21 cellular contexts compared by ENCODE assay signal in genomic region chr18:2263303-2263702, GRCh38.
A peak's percentile ranks its signal among the peaks of the same experiment; 100 is the strongest.
DNase-seq lines count a peak whose midpoint lies in the region; ATAC-seq and TF ChIP-seq lines count a peak whose summit lies in the region.
"Had no signal": no experiment of that assay in that cellular context is flagged by ENCODE, and none has a peak within 500 bp of the region (broad histone marks: within the 10 kb centered on the region; RNA-seq: fewer than 3 reads in every experiment).

No MANE protein-coding gene starts in this region.

- POLR2A ChIA-PET in activated CD4-positive, alpha-beta T cell treated with anti-CD3 and anti-CD28 coated beads for 36 hours (lab: Charles Lee), result no interaction called here
- POLR2A ChIA-PET in PC-9 (lab: Charles Lee; ENCODE audit: unreplicated experiment), result no interaction called here

- ATAC-seq in activated CD4-positive, alpha-beta T cell treated with anti-CD3 and anti-CD28 coated beads for 36 hours, result no peak
- ATAC-seq in HG03378 (IDR thresholded peaks at IDR 0.05; ENCODE audit: unreplicated experiment), result no peak
- ATAC-seq: A549; CD8-positive, alpha-beta T cell; GM23338 had no signal

- no peak overlapping the region for H3K4me3 Mint-ChIP-seq in activated CD4-positive, alpha-beta T cell treated with anti-CD3 and anti-CD28 coated beads, Interleukin-2, amount 10 ng/mL, durations not matched to agents 24 days and 14 days
- H3K4me3 Mint-ChIP-seq in activated CD4-positive, alpha-beta T cell treated with anti-CD3 and anti-CD28 coated beads for 36 hours, result no peak overlapping the region
- H3K4me3 Mint-ChIP-seq: CD4-positive, CD25-positive, alpha-beta regulatory T cell; CD8-positive, alpha-beta T cell; GM23338; H9; HFFc6 had no signal

- no CpG with 5 or more reads among the region's 8 CpGs for WGBS in mesendoderm (ENCODE audit: extremely low coverage, insufficient coverage, low lambda C conversion rate)

- H3K9ac ChIP-seq in mesendoderm (ENCODE audit: low read length), result no peak overlapping the region

- CTCF ChIA-PET in activated CD4-positive, alpha-beta T cell treated with anti-CD3 and anti-CD28 coated beads for 36 hours (lab: Charles Lee), result no interaction called here
- CTCF ChIA-PET in PC-9 (lab: Charles Lee), result no interaction called here

- H3K27ac Mint-ChIP-seq in activated CD4-positive, alpha-beta T cell treated with anti-CD3 and anti-CD28 coated beads, Interleukin-2, amount 10 ng/mL, durations not matched to agents 24 days and 14 days, result no peak overlapping the region
- no peak overlapping the region for H3K27ac Mint-ChIP-seq in activated CD4-positive, alpha-beta T cell treated with anti-CD3 and anti-CD28 coated beads for 36 hours
- H3K27ac Mint-ChIP-seq: CD8-positive, alpha-beta T cell; GM23338; H9; HFFc6 had no signal

- H3K4me3 ChIP-seq in PC-9 (no peak overlapping the region), osteoblast (ENCODE audit: insufficient read depth, low read length) (no peak overlapping the region), mesendoderm (ENCODE audit: low read length) (no peak overlapping the region)
- H3K4me3 ChIP-seq: A549, GM23338 had no signal

- no peaks in the 10 kb centered on the region for H3K79me1 ChIP-seq in mesendoderm (ENCODE audit: low read length)

- H2BK15ac ChIP-seq in mesendoderm (replicated peaks; ENCODE audit: low read depth), result no peak overlapping the region

- H3K27ac ChIP-seq in PC-9 (no peak overlapping the region), osteoblast (ENCODE audit: low read depth, low read length) (no peak overlapping the region), mesendoderm (ENCODE audit: low read depth, low read length) (no peak overlapping the region)
- H3K27ac ChIP-seq: A549 had no signal

- no peak overlapping the region for H3K4me2 ChIP-seq in PC-9
- no peak overlapping the region for H3K4me2 ChIP-seq in osteoblast (ENCODE audit: insufficient read depth, low read length)
- H3K4me2 ChIP-seq in mesendoderm (ENCODE audit: low read length), result no peak overlapping the region
- H3K4me2 ChIP-seq: A549, GM23338 had no signal

- no peak overlapping the region for H2BK5ac ChIP-seq in mesendoderm (ENCODE audit: low read length)

- H3K4me1 ChIP-seq in PC-9 (replicated peaks; ENCODE audit: insufficient read depth) (no peaks in the 10 kb centered on the region), osteoblast (ENCODE audit: insufficient read depth, low read length) (no peaks in the 10 kb centered on the region), mesendoderm (ENCODE audit: control insufficient read depth, low read depth, low read length) (no peaks in the 10 kb centered on the region)
- H3K4me1 ChIP-seq: A549, Caco-2 had no signal

- H3K36me3 Mint-ChIP-seq in activated CD4-positive, alpha-beta T cell treated with anti-CD3 and anti-CD28 coated beads, Interleukin-2, amount 10 ng/mL, durations not matched to agents 24 days and 14 days (ENCODE audit: low read depth), result no peaks in the 10 kb centered on the region
- H3K36me3 Mint-ChIP-seq in activated CD4-positive, alpha-beta T cell treated with anti-CD3 and anti-CD28 coated beads for 36 hours (ENCODE audit: low read depth), result no peaks in the 10 kb centered on the region
- H3K36me3 Mint-ChIP-seq: CD4-positive, CD25-positive, alpha-beta regulatory T cell; CD8-positive, alpha-beta T cell had no signal

- H3K4ac ChIP-seq in mesendoderm (ENCODE audit: low read depth, low read length), result no peak overlapping the region

- H3K27me3 ChIP-seq in PC-9 (ENCODE audit: insufficient read depth, low read depth) (no peaks in the 10 kb centered on the region), osteoblast (ENCODE audit: insufficient read depth, low read length) (no peaks in the 10 kb centered on the region), mesendoderm (ENCODE audit: insufficient read depth, low read length, poor library complexity) (no peaks in the 10 kb centered on the region)

- H2BK120ac ChIP-seq in mesendoderm (ENCODE audit: low read depth, low read length), result no peak overlapping the region

- no peaks in the 10 kb centered on the region for H3K9me2 ChIP-seq in PC-9 (ENCODE audit: insufficient read depth)

- H3K79me2 ChIP-seq in PC-9 (ENCODE audit: low read depth) (no peaks in the 10 kb centered on the region), osteoblast (ENCODE audit: insufficient read depth, low read length) (no peaks in the 10 kb centered on the region), mesendoderm (ENCODE audit: control insufficient read depth, insufficient read depth, low read length) (no peaks in the 10 kb centered on the region)

- H3K27me3 Mint-ChIP-seq in activated CD4-positive, alpha-beta T cell treated with anti-CD3 and anti-CD28 coated beads, Interleukin-2, amount 10 ng/mL, durations not matched to agents 24 days and 14 days, result peaks cover 3% of the 10 kb centered on the region
- H3K27me3 Mint-ChIP-seq in activated CD4-positive, alpha-beta T cell treated with anti-CD3 and anti-CD28 coated beads for 36 hours, result peaks cover 7% of the 10 kb centered on the region
- H3K27me3 Mint-ChIP-seq: CD4-positive, CD25-positive, alpha-beta regulatory T cell had no signal

- peak; percentile 43 for DNase-seq in activated CD4-positive, alpha-beta T cell treated with anti-CD3 and anti-CD28 coated beads, Interleukin-2, amount 10 ng/mL, durations not matched to agents 24 days and 14 days
- DNase-seq in activated CD4-positive, alpha-beta T cell treated with anti-CD3 and anti-CD28 coated beads for 36 hours, result no peak
- DNase-seq in PC-9 (no peak), osteoblast (ENCODE audit: insufficient read length, low spot score, missing footprints) (peak; percentile 18), retina (no peak), mesendoderm (no peak)
- DNase-seq: 8988T; ACHN; AML-193; C1 segment of cervical spinal cord; Caco-2; CD4-positive, CD25-positive, alpha-beta regulatory T cell; CD8-positive, alpha-beta T cell; DMS53; DMS79 treated with DMSO at 0.1 percent for 48 hours; GF-D8; H9; HFFc6 had no signal

- no peak overlapping the region for H3K56ac ChIP-seq in mesendoderm (ENCODE audit: low read length)

- intact Hi-C loops in activated CD4-positive, alpha-beta T cell treated with anti-CD3 and anti-CD28 coated beads, Interleukin-2, amount 10 ng/mL, durations not matched to agents 24 days and 14 days (cut with micrococcal nuclease), result no loop called here
- intact Hi-C loops in activated CD4-positive, alpha-beta T cell treated with anti-CD3 and anti-CD28 coated beads for 36 hours (cut with DNase I, micrococcal nuclease), result no loop called here
- intact Hi-C loops in PC-9 (cut with micrococcal nuclease; ENCODE audit: unreplicated experiment), result no loop called here

- H4K20me1 ChIP-seq in PC-9 (ENCODE audit: insufficient read depth) (no peaks in the 10 kb centered on the region), osteoblast (ENCODE audit: insufficient read depth, low read length) (no peaks in the 10 kb centered on the region)

- no TSS peak for BruUV-seq in PC-9 (replicated peaks; lab: Mats Ljungman, UMichigan)

- H4K8ac ChIP-seq in mesendoderm (ENCODE audit: low read depth, low read length), result no peak overlapping the region

- no peaks in the 10 kb centered on the region for H3K9me3 ChIP-seq in PC-9 (ENCODE audit: insufficient read depth, low read depth)
- no peaks in the 10 kb centered on the region for H3K9me3 ChIP-seq in osteoblast (ENCODE audit: low read depth, low read length)
- H3K9me3 ChIP-seq: A549, Caco-2 had no signal

- no peak overlapping the region for H3K23ac ChIP-seq in mesendoderm (ENCODE audit: low read length)

- no peak overlapping the region for H2AK5ac ChIP-seq in mesendoderm (ENCODE audit: low read length)

- H2AFZ ChIP-seq in PC-9 (0 out of 2 replicates have a peak overlapping the region, but pooled peaks have one; percentile 27), osteoblast (ENCODE audit: low read length) (no peak overlapping the region)
- H2AFZ ChIP-seq: GM23338 had no signal

- no peaks in the 10 kb centered on the region for H3F3A ChIP-seq in PC-9 (ENCODE audit: insufficient read depth, low read depth)

- no peak for TF ChIP-seq CTCF in PC-9 (conservative IDR thresholded peaks at IDR 0.05)
- TF ChIP-seq CTCF in osteoblast (IDR thresholded peaks at IDR 0.05; ENCODE audit: extremely low read depth, low read depth, low read length), result no peak

- H4K5ac ChIP-seq in mesendoderm (ENCODE audit: low read length), result no peak overlapping the region

- no peaks in the 10 kb centered on the region for H3K4me1 Mint-ChIP-seq in activated CD4-positive, alpha-beta T cell treated with anti-CD3 and anti-CD28 coated beads, Interleukin-2, amount 10 ng/mL, durations not matched to agents 24 days and 14 days
- no peaks in the 10 kb centered on the region for H3K4me1 Mint-ChIP-seq in activated CD4-positive, alpha-beta T cell treated with anti-CD3 and anti-CD28 coated beads for 36 hours
- H3K4me1 Mint-ChIP-seq: CD4-positive, CD25-positive, alpha-beta regulatory T cell; GM23338; H9 had no signal

- H3K18ac ChIP-seq in mesendoderm (ENCODE audit: low read length), result no peak overlapping the region

- H3K36me3 ChIP-seq in PC-9 (ENCODE audit: low read depth), result no peaks in the 10 kb centered on the region
- H3K36me3 ChIP-seq in osteoblast (ENCODE audit: insufficient read depth, low read length), result no peaks in the 10 kb centered on the region
- no peaks in the 10 kb centered on the region for H3K36me3 ChIP-seq in mesendoderm (ENCODE audit: control insufficient read depth, insufficient read depth, low read length)

- no peaks in the 10 kb centered on the region for H3K9me3 Mint-ChIP-seq in activated CD4-positive, alpha-beta T cell treated with anti-CD3 and anti-CD28 coated beads, Interleukin-2, amount 10 ng/mL, durations not matched to agents 24 days and 14 days
- no peaks in the 10 kb centered on the region for H3K9me3 Mint-ChIP-seq in activated CD4-positive, alpha-beta T cell treated with anti-CD3 and anti-CD28 coated beads for 36 hours (ENCODE audit: low read depth)
- H3K9me3 Mint-ChIP-seq: CD8-positive, alpha-beta T cell; GM23338; H9; HFFc6 had no signal

Comparison
In these comparisons a context has a peak if more than half of its experiments do, and no peak if none do; other contexts are left out.
1. DNase-seq: peak in activated CD4-positive, alpha-beta T cell treated with anti-CD3 and anti-CD28 coated beads, Interleukin-2, amount 10 ng/mL, durations not matched to agents 24 days and 14 days (single experiment) and osteoblast (single experiment); none in activated CD4-positive, alpha-beta T cell treated with anti-CD3 and anti-CD28 coated beads for 36 hours (single experiment), PC-9 (0 of 2), retina (single experiment) and mesendoderm (single experiment).